Comparison of ENCODE assay signal across 9 cellular contexts in the genomic region with DNA sequence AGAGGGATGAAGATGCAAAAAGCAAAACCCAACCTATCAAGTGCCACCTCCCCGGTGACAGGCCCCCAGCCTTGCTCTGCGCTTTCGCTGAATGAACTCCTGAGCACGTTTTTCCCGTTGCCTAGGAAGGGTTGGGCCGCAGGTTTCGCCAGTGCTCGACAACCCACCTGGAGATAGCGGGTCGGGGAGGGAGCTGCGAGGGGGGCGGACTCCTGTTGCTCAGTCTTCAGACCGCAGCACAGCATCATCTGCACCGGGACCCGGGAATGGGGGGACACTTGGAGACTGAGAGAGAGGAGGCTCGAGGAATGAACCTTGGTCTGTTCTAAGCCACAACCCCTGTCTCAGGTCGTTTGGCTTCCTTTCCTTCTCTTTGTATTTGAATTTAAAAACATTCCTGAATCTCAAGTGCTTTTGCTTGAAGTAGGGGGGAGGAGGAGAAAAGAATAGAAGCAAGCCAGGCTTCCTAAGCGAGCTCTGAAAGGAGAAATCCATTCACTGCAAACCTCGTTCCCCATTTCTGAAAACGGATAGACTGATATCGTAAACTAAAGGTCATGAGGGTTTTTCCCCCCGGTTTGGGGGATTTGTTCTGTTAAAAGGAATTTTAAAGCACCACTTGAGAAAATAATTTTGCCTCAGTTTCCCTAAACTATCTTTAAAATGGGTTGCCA. TPM values are rescaled to one million over a fixed set of nuclear protein-coding genes. Genes with fewer than 3 reads are reported as not detected.
DNase-seq lines count a peak whose midpoint lies in the region; ATAC-seq and TF ChIP-seq lines count a peak whose summit lies in the region.
"Had no signal": no experiment of that assay in that cellular context is flagged by ENCODE, and none has a peak within 500 bp of the region (broad histone marks: within the 10 kb centered on the region; RNA-seq: fewer than 3 reads in every experiment).

No MANE protein-coding gene starts in this region.

- DNase-seq in DMS79 treated with DMSO at 0.1 percent for 48 hours (lab: John Stamatoyannopoulos, UW) = peak; percentile 18
- DNase-seq in breast epithelium (ENCODE audit: low spot score in 2 of 2) = no peak
- DNase-seq in lower lobe of right lung = no peak
- peak in 5 of 6 experiments; percentile 11 to 51 (median 22) for DNase-seq in stimulated activated naive CD4-positive, alpha-beta T cell (lab: John Stamatoyannopoulos, UW)

- H3K36me3 ChIP-seq in OCI-LY1 (ENCODE audit: insufficient read depth, low read length) (no peaks in the 10 kb centered on the region), breast epithelium (no peaks in the 10 kb centered on the region), lower lobe of right lung (no peaks in the 10 kb centered on the region)
- H3K36me3 ChIP-seq: ovary had no signal

- H3F3A ChIP-seq in OCI-LY1 (ENCODE audit: insufficient read depth, low read length) = no peaks in the 10 kb centered on the region

- no peaks in the 10 kb centered on the region for H3K27me3 ChIP-seq in OCI-LY1 (ENCODE audit: insufficient read depth, low read length)
- H3K27me3 ChIP-seq in breast epithelium = no peaks in the 10 kb centered on the region
- H3K27me3 ChIP-seq in lower lobe of right lung (ENCODE audit: low read depth) = peaks cover 48% of the 10 kb centered on the region
- H3K27me3 ChIP-seq: ovary had no signal

- intact Hi-C loops in breast epithelium (cut with DNase I; ENCODE audit: low total_unique reads) = no loop called here
- intact Hi-C loops in lower lobe of right lung (cut with DNase I) = no loop called here

- H2AFZ ChIP-seq in OCI-LY1 (ENCODE audit: low read length) = no peak overlapping the region

- H4K20me1 ChIP-seq in OCI-LY1 (ENCODE audit: insufficient read depth, low read length) = no peaks in the 10 kb centered on the region

- H3K9me2 ChIP-seq in OCI-LY1 (ENCODE audit: low read depth, low read length) = no peaks in the 10 kb centered on the region

- TF ChIP-seq CTCF in OCI-LY1 (IDR thresholded peaks at IDR 0.05; ENCODE audit: low read length) = no peak
- TF ChIP-seq CTCF in breast epithelium (IDR thresholded peaks at IDR 0.05) = no peak
- TF ChIP-seq CTCF in lower lobe of right lung (IDR thresholded peaks at IDR 0.05) = no peak

- no peak overlapping the region; the same call in 1 of the 2 replicates for H3K9ac ChIP-seq in OCI-LY1 (ENCODE audit: low read length)

- H3K4me3 ChIP-seq in OCI-LY1 (ENCODE audit: low read depth, low read length, poor library complexity, severe bottlenecking) (peak overlapping the region; percentile 55), breast epithelium (peak overlapping the region; percentile 48 to 88 (median 72)), lower lobe of right lung (peak overlapping the region; percentile 51)

- H3K4me1 ChIP-seq in OCI-LY1 (ENCODE audit: insufficient read depth, low read length, severe bottlenecking) = peaks cover 32% of the 10 kb centered on the region
- no peaks in the 10 kb centered on the region for H3K4me1 ChIP-seq in breast epithelium
- peaks cover 19% of the 10 kb centered on the region for H3K4me1 ChIP-seq in lower lobe of right lung

- no peak for TF ChIP-seq POLR2A in breast epithelium (IDR thresholded peaks at IDR 0.05)

- no peak overlapping the region for H3K27ac ChIP-seq in OCI-LY1 (ENCODE audit: low read depth, low read length, poor library complexity, severe bottlenecking)
- peak overlapping the region; percentile 22 to 56 for H3K27ac ChIP-seq in breast epithelium
- H3K27ac ChIP-seq in lower lobe of right lung = no peak overlapping the region
- H3K27ac ChIP-seq: ovary had no signal

- H3K9me3 ChIP-seq in OCI-LY1 (ENCODE audit: low read length) (no peaks in the 10 kb centered on the region), breast epithelium (no peaks in the 10 kb centered on the region), lower lobe of right lung (no peaks in the 10 kb centered on the region)
- H3K9me3 ChIP-seq: ovary had no signal

- peak; percentile 16 to 22 for ATAC-seq in lower lobe of right lung
- no peak for ATAC-seq in GM21529 (IDR thresholded peaks at IDR 0.05; ENCODE audit: unreplicated experiment)
- no peak for ATAC-seq in HG03354 (IDR thresholded peaks at IDR 0.05; ENCODE audit: poor library complexity, severe bottlenecking, unreplicated experiment)
- no peak for ATAC-seq in GM18858 (IDR thresholded peaks at IDR 0.05; ENCODE audit: unreplicated experiment)

- peak overlapping the region; percentile 65 for H3K4me2 ChIP-seq in OCI-LY1 (ENCODE audit: low read length)

- no peaks in the 10 kb centered on the region for H3K79me2 ChIP-seq in OCI-LY1 (ENCODE audit: insufficient read depth, low read length)

RNA-seq across cellular contexts. Expression of a gene that starts 1.2 kb away (rescaled TPM):
- 100 to 1,000 TPM in 1 of 3 donors, 10 to 100 TPM in 1, under 1 TPM in 1; under 0.01 to 111 (median 30.8) TPM for total RNA-seq in breast epithelium
- total RNA-seq in lower lobe of right lung = 1.0 TPM

Comparison
In these comparisons a context has a peak if more than half of its experiments do, and no peak if none do; other contexts are left out.
1. DNase-seq: peak in DMS79 treated with DMSO at 0.1 percent for 48 hours (single experiment) and stimulated activated naive CD4-positive, alpha-beta T cell (5 of 6); none in breast epithelium (0 of 2) and lower lobe of right lung (single experiment).
2. H3K27ac ChIP-seq: peak in breast epithelium (2 of 2); none in OCI-LY1 (single experiment) and lower lobe of right lung (single experiment).
3. ATAC-seq: peak in lower lobe of right lung (2 of 2); none in GM21529 (single experiment), HG03354 (single experiment) and GM18858 (single experiment).
4. Peak in every context shown above with its lines, with median percentiles within 50 percentile points of each other: H3K4me3 ChIP-seq.